Comparison of ENCODE assay signal across 1 cellular context in genomic region chr22:38494939-38495338, GRCh38.
TF ChIP-seq lines count a peak whose summit lies in the region.

No MANE protein-coding gene starts in this region.

TF ChIP-seq in GM23338, 12 proteins besides CTCF, POLR2A, EP300 and RAD21:
- TF ChIP-seq ZNF462 (CRISPR knock-in tag; IDR thresholded peaks at IDR 0.05) (no peak), ZNF114 (CRISPR knock-in tag; IDR thresholded peaks at IDR 0.05) (no peak)
